8 cellular contexts compared by ENCODE assay signal in genomic region chr1:216600730-216601426, GRCh38.
A peak's percentile ranks its signal among the peaks of the same experiment; 100 is the strongest.
DNase-seq lines count a peak whose midpoint lies in the region; ATAC-seq and TF ChIP-seq lines count a peak whose summit lies in the region.

No MANE protein-coding gene starts in this region.

- intact Hi-C loops in left lung (cut with DNase I), result no loop called here

- H3K4me3 ChIP-seq in ectodermal cell (ENCODE audit: insufficient read depth, low read depth, low read length) (peak overlapping the region; percentile 57), left lung (peak overlapping the region; percentile 49 to 63)

- H3K27ac ChIP-seq in ectodermal cell (ENCODE audit: insufficient read depth, low read depth, low read length, poor library complexity, severe bottlenecking) (peak overlapping the region; percentile 81), left lung (peak overlapping the region; percentile 88 to 93)

- 1% methylated on average over 53 of the region's 53 CpGs for WGBS in ectodermal cell, 2 experiments

- H3K36me3 ChIP-seq in ectodermal cell (ENCODE audit: control insufficient read depth, insufficient read depth, low read length) (no peaks in the 10 kb centered on the region), left lung (no peaks in the 10 kb centered on the region)

- no peaks in the 10 kb centered on the region for H3K27me3 ChIP-seq in ectodermal cell (ENCODE audit: control insufficient read depth, insufficient read depth, low read length, poor library complexity, severe bottlenecking)
- H3K27me3 ChIP-seq in left lung, result peaks cover 0 to 9% of the 10 kb centered on the region in 2 donors

- DNase-seq in GM04504 (ENCODE audit: low read depth), result peak; percentile 60
- peak in 67 of 76 experiments; percentile 7 to 75 (median 53) for DNase-seq in HUDEP-2 (lab: John Stamatoyannopoulos, UW; ENCODE audit: unreplicated experiment in 76 of 76)
- peak; percentile 11 for DNase-seq in RPMI8226
- peak; percentile 70 to 87 for DNase-seq in left lung
- DNase-seq in stimulated activated naive CD8-positive, alpha-beta T cell treated with anti-CD3 and anti-CD28 coated beads, Interleukin-15, Interleukin-2, amounts not matched to agents 100 U/mL and 50 U/mL, for 24 hours, result no peak
- no peak for DNase-seq in activated naive CD4-positive, alpha-beta T cell treated with Interleukin-2 at 50 U/mL for 16 hours

- peak in 1 of 2 donors; percentile 38 for TF ChIP-seq CTCF in left lung (IDR thresholded peaks at IDR 0.05)

- H3K4me1 ChIP-seq in ectodermal cell (ENCODE audit: control insufficient read depth, insufficient read depth, low read length) (peaks cover 12% of the 10 kb centered on the region), left lung (no peaks in the 10 kb centered on the region)

- H3K9me3 ChIP-seq in ectodermal cell (ENCODE audit: control insufficient read depth, low read length) (no peaks in the 10 kb centered on the region), left lung (no peaks in the 10 kb centered on the region)

- ATAC-seq in GM21619 (IDR thresholded peaks at IDR 0.05; ENCODE audit: unreplicated experiment) (peak; percentile 87), left lung (peak; percentile 98)
- peak; percentile 14 for ATAC-seq in stimulated activated naive CD8-positive, alpha-beta T cell treated with anti-CD3 and anti-CD28 coated beads, Interleukin-15, Interleukin-2, amounts not matched to agents 100 U/mL and 50 U/mL, for 24 hours

Comparison
In these comparisons a context has a peak if more than half of its experiments do, and no peak if none do; other contexts are left out.
1. DNase-seq: peak in GM04504 (single experiment), HUDEP-2 (67 of 76), RPMI8226 (single experiment) and left lung (2 of 2); none in stimulated activated naive CD8-positive, alpha-beta T cell treated with anti-CD3 and anti-CD28 coated beads, Interleukin-15, Interleukin-2, amounts not matched to agents 100 U/mL and 50 U/mL, for 24 hours (single experiment) and activated naive CD4-positive, alpha-beta T cell treated with Interleukin-2 at 50 U/mL for 16 hours (single experiment).
2. ATAC-seq: peak in every context shown above with its lines; median percentile 98 in left lung; 87 in GM21619; 14 in stimulated activated naive CD8-positive, alpha-beta T cell treated with anti-CD3 and anti-CD28 coated beads, Interleukin-15, Interleukin-2, amounts not matched to agents 100 U/mL and 50 U/mL, for 24 hours.